ENCODE assay signal across 9 cellular contexts in the genomic region with DNA sequence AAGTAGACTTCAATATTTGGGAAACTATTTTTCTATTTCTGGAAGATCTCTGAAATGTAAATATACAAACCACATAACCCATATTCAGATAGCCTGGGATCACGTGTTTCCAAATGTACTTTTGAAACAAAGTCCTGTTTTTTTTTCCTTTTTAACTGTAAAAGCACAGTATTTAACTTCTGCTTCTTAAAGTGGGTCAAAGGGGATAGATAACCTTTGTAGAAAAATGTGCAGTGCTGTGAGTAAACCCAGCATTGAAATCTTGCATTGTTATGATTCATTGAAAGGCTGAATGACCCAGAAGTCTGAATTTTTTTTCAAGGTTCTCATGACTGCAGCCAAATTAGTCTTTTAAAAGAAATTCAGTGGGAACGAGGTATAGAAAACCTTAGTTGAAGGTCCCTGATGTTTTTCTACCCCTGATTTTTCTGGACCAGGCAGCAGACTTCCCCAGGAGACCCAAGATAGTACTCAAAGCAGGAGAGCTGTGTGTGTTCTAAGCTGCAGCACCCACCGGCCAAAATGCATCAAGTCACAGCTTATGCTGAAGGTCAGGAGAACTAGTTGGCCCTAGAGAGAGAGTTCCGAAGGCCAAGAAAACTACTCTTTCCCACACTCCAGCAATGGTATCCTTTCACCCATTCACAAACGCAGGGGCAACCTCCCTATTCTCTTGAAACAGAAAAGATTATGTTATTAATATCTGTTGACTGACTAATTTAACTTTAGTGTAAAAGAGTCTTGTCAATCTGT. TPM values are rescaled to one million over a fixed set of nuclear protein-coding genes. Genes with fewer than 3 reads are reported as not detected.
A peak's percentile ranks its signal among the peaks of the same experiment; 100 is the strongest.
DNase-seq lines count a peak whose midpoint lies in the region; ATAC-seq and TF ChIP-seq lines count a peak whose summit lies in the region.
"Had no signal": no experiment of that assay in that cellular context is flagged by ENCODE, and none has a peak within 500 bp of the region (broad histone marks: within the 10 kb centered on the region; RNA-seq: fewer than 3 reads in every experiment).

No MANE protein-coding gene starts in this region.

- H3K9me3 Mint-ChIP-seq in activated CD8-positive, alpha-beta memory T cell treated with anti-CD3 and anti-CD28 coated beads, Interleukin-2, amount 10 ng/mL, durations not matched to agents 7 days and 5 days (ENCODE audit: low read depth) = peaks cover 2% of the 10 kb centered on the region
- peaks cover 2 to 19% (median 13%) of the 10 kb centered on the region in 5 experiments for H3K9me3 Mint-ChIP-seq in brain

- 46 to 55% methylated on average over 5 of the region's 5 CpGs for WGBS in lung, 2 donors
- WGBS in tibial nerve, 2 donors = 13 to 25% methylated on average over 5 of the region's 5 CpGs

- H3K27ac ChIP-seq in lung (ENCODE audit: low read depth in 1 of 2, low read length in 1 of 2) = peak overlapping the region; percentile 24 to 81
- H3K27ac ChIP-seq in tibial nerve = peak overlapping the region; percentile 57 to 88 (median 66)

- H3K27me3 ChIP-seq in lung (ENCODE audit: control insufficient read depth, insufficient read depth) = no peaks in the 10 kb centered on the region
- no peaks in the 10 kb centered on the region for H3K27me3 ChIP-seq in tibial nerve

- CTCF ChIA-PET in activated CD8-positive, alpha-beta memory T cell treated with anti-CD3 and anti-CD28 coated beads, Interleukin-2, amount 10 ng/mL, durations not matched to agents 7 days and 5 days (lab: Charles Lee) = interaction anchor here (0.7 to 6.0 kb wide), 4 partner anchors 17 to 186 kb away, joined by 3 to 32 read pairs (median 3); no protein-coding TSS in a partner anchor

- H3K36me3 Mint-ChIP-seq in activated CD8-positive, alpha-beta memory T cell treated with anti-CD3 and anti-CD28 coated beads, Interleukin-2, amount 10 ng/mL, durations not matched to agents 7 days and 5 days = peaks cover 20% of the 10 kb centered on the region
- peaks cover 35% of the 10 kb centered on the region for H3K36me3 Mint-ChIP-seq in brain

- no peak for TF ChIP-seq POLR2A in tibial nerve (IDR thresholded peaks at IDR 0.05)

- H3K4me1 Mint-ChIP-seq in activated CD8-positive, alpha-beta memory T cell treated with anti-CD3 and anti-CD28 coated beads, Interleukin-2, amount 10 ng/mL, durations not matched to agents 7 days and 5 days = peaks cover 60% of the 10 kb centered on the region
- peaks cover 68% of the 10 kb centered on the region for H3K4me1 Mint-ChIP-seq in brain

- ATAC-seq in activated CD8-positive, alpha-beta memory T cell treated with anti-CD3 and anti-CD28 coated beads, Interleukin-2, amount 10 ng/mL, durations not matched to agents 7 days and 5 days = peak; percentile 35
- ATAC-seq in lung (ENCODE audit: insufficient read depth, low FRiP score) = peak; percentile 53
- ATAC-seq in GM18517 (IDR thresholded peaks at IDR 0.05; ENCODE audit: unreplicated experiment) = no peak

- peaks cover 8 to 10% of the 10 kb centered on the region in 2 donors for H3K4me1 ChIP-seq in lung (ENCODE audit: control insufficient read depth in 2 of 2, insufficient read depth in 2 of 2, low read length in 2 of 2)
- H3K4me1 ChIP-seq in tibial nerve = peaks cover 0 to 76% (median 48%) of the 10 kb centered on the region in 4 donors

- H3K4me3 ChIP-seq in lung (no peak overlapping the region), tibial nerve (no peak overlapping the region)
- H3K4me3 ChIP-seq: HAP-1 had no signal

- H3K27ac Mint-ChIP-seq in activated CD8-positive, alpha-beta memory T cell treated with anti-CD3 and anti-CD28 coated beads, Interleukin-2, amount 10 ng/mL, durations not matched to agents 7 days and 5 days = no peak overlapping the region
- peak overlapping the region; percentile 51 to 94 (median 82) for H3K27ac Mint-ChIP-seq in brain

- no peak for DNase-seq in activated CD8-positive, alpha-beta memory T cell treated with anti-CD3 and anti-CD28 coated beads, Interleukin-2, amount 10 ng/mL, durations not matched to agents 7 days and 5 days
- no peak for DNase-seq in activated CD8-positive, alpha-beta memory T cell treated with anti-CD3 and anti-CD28 coated beads for 24 hours
- DNase-seq in lung (ENCODE audit: low spot score) (no peak), tibial nerve (ENCODE audit: low spot score in 2 of 2) (no peak), NCI-H2227 treated with DMSO at 0.1 percent for 48 hours (lab: John Stamatoyannopoulos, UW) (no peak), NCI-H128 (lab: John Stamatoyannopoulos, UW; ENCODE audit: unreplicated experiment) (no peak)

- H3K4me3 Mint-ChIP-seq in activated CD8-positive, alpha-beta memory T cell treated with anti-CD3 and anti-CD28 coated beads, Interleukin-2, amount 10 ng/mL, durations not matched to agents 7 days and 5 days = no peak overlapping the region
- H3K4me3 Mint-ChIP-seq in brain = peak overlapping the region in 4 of 5 experiments; percentile 18 to 66 (median 50)

- no peaks in the 10 kb centered on the region for H3K27me3 Mint-ChIP-seq in activated CD8-positive, alpha-beta memory T cell treated with anti-CD3 and anti-CD28 coated beads, Interleukin-2, amount 10 ng/mL, durations not matched to agents 7 days and 5 days
- no peaks in the 10 kb centered on the region for H3K27me3 Mint-ChIP-seq in brain

- no peak for TF ChIP-seq CTCF in brain (conservative IDR thresholded peaks at IDR 0.05)
- no peak for TF ChIP-seq CTCF in lung (IDR thresholded peaks at IDR 0.05; ENCODE audit: control extremely low read depth, extremely low read depth)
- no peak for TF ChIP-seq CTCF in tibial nerve (IDR thresholded peaks at IDR 0.05)

- TF ChIP-seq EP300 in tibial nerve (IDR thresholded peaks at IDR 0.05) = no peak

- no peaks in the 10 kb centered on the region for H3K9me3 ChIP-seq in lung (ENCODE audit: control insufficient read depth in 2 of 2, insufficient read depth in 1 of 2, low read length in 1 of 2)
- no peaks in the 10 kb centered on the region for H3K9me3 ChIP-seq in tibial nerve
- H3K9me3 ChIP-seq: HAP-1 had no signal

- H3K36me3 ChIP-seq in lung (ENCODE audit: control insufficient read depth in 2 of 2, insufficient read depth in 2 of 2, low read length in 2 of 2) = no peaks in the 10 kb centered on the region
- no peaks in the 10 kb centered on the region for H3K36me3 ChIP-seq in tibial nerve
- H3K36me3 ChIP-seq: HAP-1 had no signal

RNA-seq across cellular contexts. Expression of a gene that starts 43.6 kb away (rescaled TPM):
- total RNA-seq in activated CD8-positive, alpha-beta memory T cell treated with anti-CD3 and anti-CD28 coated beads, Interleukin-2, amount 10 ng/mL, durations not matched to agents 7 days and 5 days = 10 to 100 TPM; 12.3 to 13.0 TPM
- polyA plus RNA-seq in brain (ENCODE audit: insufficient read depth, low read depth, low replicate concordance) (12.2 TPM), lung (10 to 100 TPM; 17.5 to 18.6 TPM)
- total RNA-seq in lung (10 to 100 TPM; 25.1 to 29.9 TPM), tibial nerve (10 to 100 TPM; 11.0 to 18.4 (median 16.1) TPM)

RNA-seq across cellular contexts. Expression of a gene that starts 44.4 kb away (rescaled TPM):
- total RNA-seq in activated CD8-positive, alpha-beta memory T cell treated with anti-CD3 and anti-CD28 coated beads, Interleukin-2, amount 10 ng/mL, durations not matched to agents 7 days and 5 days = 100 to 1,000 TPM in 1 of 2 experiments, 10 to 100 TPM in 1; 94.8 to 128 TPM
- polyA plus RNA-seq in brain (ENCODE audit: insufficient read depth, low read depth, low replicate concordance) (3.1 TPM), lung (10 to 100 TPM; 10.0 to 26.9 TPM)
- total RNA-seq in lung (10 to 100 TPM; 44.5 to 88.9 TPM), tibial nerve (10 to 100 TPM; 32.9 to 45.0 (median 42.5) TPM)
